12 cellular contexts compared by ENCODE assay signal in the genomic region with DNA sequence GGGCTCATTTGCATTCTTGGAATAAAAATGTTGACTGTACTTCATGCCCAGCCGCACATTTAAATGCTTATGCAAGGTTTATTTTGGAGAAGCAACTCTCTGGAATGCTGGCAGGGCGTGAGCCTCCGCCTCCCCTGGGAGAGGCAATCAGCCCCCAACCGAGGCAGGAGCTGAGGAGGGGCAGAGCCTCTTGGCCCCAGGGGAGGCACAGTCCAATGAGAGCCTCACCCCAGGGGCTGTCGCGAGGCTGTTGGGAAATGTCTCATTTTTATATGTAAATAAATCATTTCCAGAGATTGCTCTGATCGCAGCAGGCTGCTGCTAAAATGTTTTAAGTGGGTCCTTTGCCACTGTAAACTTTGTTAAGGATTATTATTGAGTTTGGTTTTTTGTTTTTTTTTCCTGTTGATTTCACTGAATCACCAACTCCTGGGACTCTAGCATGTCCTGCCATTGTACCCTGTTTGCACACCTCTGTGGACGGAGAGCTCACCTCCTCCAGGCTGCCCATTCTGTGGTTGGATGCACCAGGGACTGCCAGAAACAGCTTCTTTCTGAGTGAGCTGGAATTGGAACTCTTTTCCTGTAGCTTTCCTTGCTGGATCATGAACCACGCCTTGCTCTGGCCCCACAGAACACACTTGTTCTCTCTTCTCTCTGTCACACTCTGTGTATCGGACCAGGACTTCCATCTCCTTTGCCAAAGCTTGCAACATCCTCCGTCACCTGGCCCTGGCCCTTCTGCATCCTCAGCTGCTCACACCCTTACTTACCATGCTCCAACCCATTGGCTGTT. TPM values are rescaled to one million over a fixed set of nuclear protein-coding genes. Genes with fewer than 3 reads are reported as not detected.
DNase-seq lines count a peak whose midpoint lies in the region; ATAC-seq, FAIRE-seq and TF ChIP-seq lines count a peak whose summit lies in the region.
"Had no signal": no experiment of that assay in that cellular context is flagged by ENCODE, and none has a peak within 500 bp of the region (broad histone marks: within the 10 kb centered on the region; RNA-seq: fewer than 3 reads in every experiment).

No MANE protein-coding gene starts in this region.

- 48% methylated on average over 9 of the region's 11 CpGs for WGBS in HUES64

- no peak for FAIRE-seq in D721Med (lab: Jason Lieb, UNC)
- FAIRE-seq: GM18507 had no signal

- no peaks in the 10 kb centered on the region for H3K9me3 ChIP-seq in HUES64 (ENCODE audit: insufficient read depth, low read depth, low read length)
- H3K9me3 ChIP-seq in colonic mucosa: no peaks in the 10 kb centered on the region
- H3K9me3 ChIP-seq in CD8-positive, alpha-beta T cell (ENCODE audit: low read length): no peaks in the 10 kb centered on the region

- H3K9me3 Mint-ChIP-seq in osteocyte (ENCODE audit: unreplicated experiment): peaks cover 11% of the 10 kb centered on the region
- no peaks in the 10 kb centered on the region for H3K9me3 Mint-ChIP-seq in CD8-positive, alpha-beta T cell

- CTCF ChIA-PET in CD8-positive, alpha-beta T cell (lab: Charles Lee): interaction anchor here (0.7 kb wide), 1 partner anchor 117 kb away, joined by 3 read pairs; no protein-coding TSS in a partner anchor

- no peaks in the 10 kb centered on the region for H3K36me3 Mint-ChIP-seq in osteocyte (ENCODE audit: unreplicated experiment)
- no peaks in the 10 kb centered on the region for H3K36me3 Mint-ChIP-seq in CD8-positive, alpha-beta T cell

- POLR2A ChIA-PET in CD8-positive, alpha-beta T cell (lab: Charles Lee): no interaction called here

- H3K27ac ChIP-seq in HUES64 (ENCODE audit: low read depth, low read length) (peak overlapping the region; percentile 5; the same call in 1 of the 2 replicates), colonic mucosa (no peak overlapping the region)
- H3K27ac ChIP-seq in CD8-positive, alpha-beta T cell (ENCODE audit: low read depth, low read length): no peak overlapping the region
- H3K27ac ChIP-seq: brain microvascular endothelial cell had no signal

- H3K4me1 Mint-ChIP-seq in osteocyte (ENCODE audit: unreplicated experiment): peaks cover 11% of the 10 kb centered on the region
- H3K4me1 Mint-ChIP-seq in CD8-positive, alpha-beta T cell (ENCODE audit: low read depth): no peaks in the 10 kb centered on the region

- H3K4me3 Mint-ChIP-seq in osteocyte (ENCODE audit: unreplicated experiment): no peak overlapping the region
- no peak overlapping the region for H3K4me3 Mint-ChIP-seq in CD8-positive, alpha-beta T cell

- no peak for ATAC-seq in GM19397 (IDR thresholded peaks at IDR 0.05; ENCODE audit: unreplicated experiment)
- ATAC-seq in CD8-positive, alpha-beta T cell: no peak

- H3K9ac ChIP-seq in HUES64 (ENCODE audit: low read depth, low read length) (no peak overlapping the region), colonic mucosa (ENCODE audit: low read depth in 2 of 2, low read length in 2 of 2) (no peak overlapping the region)

- H3K27ac Mint-ChIP-seq in osteocyte (ENCODE audit: unreplicated experiment): peak overlapping the region; percentile 47
- H3K27ac Mint-ChIP-seq in CD8-positive, alpha-beta T cell: no peak overlapping the region

- no peak overlapping the region for H3K4me3 ChIP-seq in HUES64 (ENCODE audit: low read length)
- H3K4me3 ChIP-seq in colonic mucosa: no peak overlapping the region
- H3K4me3 ChIP-seq in CD8-positive, alpha-beta T cell (ENCODE audit: low read depth, low read length): no peak overlapping the region

- intact Hi-C loops in colonic mucosa (cut with DNase I): no loop called here
- intact Hi-C loops in CD8-positive, alpha-beta T cell (cut with DNase I, micrococcal nuclease): no loop called here

- H3K4me1 ChIP-seq in HUES64 (ENCODE audit: insufficient read depth, low read length) (peaks cover 6% of the 10 kb centered on the region), colonic mucosa (no peaks in the 10 kb centered on the region)
- no peaks in the 10 kb centered on the region for H3K4me1 ChIP-seq in CD8-positive, alpha-beta T cell (ENCODE audit: insufficient read depth, low read length)

- H3K36me3 ChIP-seq in HUES64 (ENCODE audit: insufficient read depth, low read length) (no peaks in the 10 kb centered on the region), colonic mucosa (no peaks in the 10 kb centered on the region)
- H3K36me3 ChIP-seq in CD8-positive, alpha-beta T cell (ENCODE audit: insufficient read depth, low read length): no peaks in the 10 kb centered on the region
- H3K36me3 ChIP-seq: brain microvascular endothelial cell had no signal

- H3K27me3 ChIP-seq in HUES64 (ENCODE audit: insufficient read depth, low read length) (no peaks in the 10 kb centered on the region), colonic mucosa (no peaks in the 10 kb centered on the region)
- peaks cover 4% of the 10 kb centered on the region for H3K27me3 ChIP-seq in CD8-positive, alpha-beta T cell (ENCODE audit: insufficient read depth, low read length)
- H3K27me3 ChIP-seq: brain microvascular endothelial cell had no signal

- peak; percentile 55 for DNase-seq in AG20443 (ENCODE audit: low spot score)
- peak; percentile 24 for DNase-seq in colonic mucosa
- DNase-seq in osteocyte (ENCODE audit: extremely low spot score, unreplicated experiment): no peak
- no peak for DNase-seq in NCI-H2196 (lab: John Stamatoyannopoulos, UW; ENCODE audit: unreplicated experiment)
- no peak for DNase-seq in CD8-positive, alpha-beta T cell
- DNase-seq in D721Med (ENCODE audit: insufficient read length, low spot score): no peak
- DNase-seq: activated CD8-positive, alpha-beta memory T cell treated with anti-CD3 and anti-CD28 coated beads, Interleukin-2, amount 50 U/mL, for 4 hours; brain microvascular endothelial cell; stimulated activated naive CD4-positive, alpha-beta T cell treated with Interleukin-2 at 50 U/mL for 16 hours had no signal

- H3K27me3 Mint-ChIP-seq in osteocyte (ENCODE audit: unreplicated experiment): peaks cover 5% of the 10 kb centered on the region
- peaks cover 12% of the 10 kb centered on the region for H3K27me3 Mint-ChIP-seq in CD8-positive, alpha-beta T cell (ENCODE audit: low read depth)

- TF ChIP-seq CTCF in colonic mucosa (IDR thresholded peaks at IDR 0.05): no peak
- TF ChIP-seq CTCF in osteocyte (IDR thresholded peaks at IDR 0.05): no peak
- no peak for TF ChIP-seq CTCF in CD8-positive, alpha-beta T cell (IDR thresholded peaks at IDR 0.05)
- TF ChIP-seq CTCF in D721Med (IDR thresholded peaks at IDR 0.05; ENCODE audit: insufficient read depth, missing control alignments): no peak

RNA-seq across cellular contexts. Expression of a gene that starts 46.9 kb away (rescaled TPM):
- 0.95 TPM for polyA plus RNA-seq in HUES64 (2013, experiment 1 of 2)
- 2.3 TPM for polyA plus RNA-seq in HUES64 (2013, experiment 2 of 2)
- total RNA-seq in colonic mucosa: not detected
- not detected in 2 replicates for total RNA-seq in osteocyte
- total RNA-seq in CD8-positive, alpha-beta T cell: not detected

Comparison
In these comparisons a context has a peak if more than half of its experiments do, and no peak if none do; other contexts are left out.
1. DNase-seq: peak in AG20443 (single experiment) and colonic mucosa (single experiment); none in osteocyte (single experiment), NCI-H2196 (single experiment), CD8-positive, alpha-beta T cell (0 of 7) and D721Med (single experiment).